Comparison of ENCODE assay signal across 9 cellular contexts in the genomic region with DNA sequence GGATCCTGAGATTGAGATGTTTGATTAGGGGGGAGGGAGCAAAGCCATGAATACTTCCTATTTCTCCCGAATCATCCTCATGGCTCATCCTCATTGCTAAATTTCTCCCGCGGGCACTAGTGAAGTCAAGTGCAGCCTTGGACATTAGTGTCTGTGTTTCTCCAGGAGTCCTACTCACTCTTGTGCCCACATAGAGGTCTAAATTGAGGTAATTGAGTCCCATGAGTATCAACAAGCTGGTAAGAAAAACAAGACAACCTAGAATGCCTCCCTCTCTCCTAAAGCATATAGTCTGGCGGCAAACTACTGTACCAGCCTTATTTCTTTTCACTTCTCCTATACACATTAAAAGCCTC. TPM values are rescaled to one million over a fixed set of nuclear protein-coding genes. Genes with fewer than 3 reads are reported as not detected.
DNase-seq lines count a peak whose midpoint lies in the region; TF ChIP-seq lines count a peak whose summit lies in the region.
"Had no signal": no experiment of that assay in that cellular context is flagged by ENCODE, and none has a peak within 500 bp of the region (broad histone marks: within the 10 kb centered on the region; RNA-seq: fewer than 3 reads in every experiment).

No MANE protein-coding gene starts in this region.

- DNase-seq in activated naive CD4-positive, alpha-beta T cell treated with anti-CD3 and anti-CD28 coated beads, Interleukin-2, amount 10 ng/mL, durations not matched to agents 7 days and 5 days: no peak
- no peak for DNase-seq in activated naive CD4-positive, alpha-beta T cell treated with anti-CD3 and anti-CD28 coated beads, Interleukin-2, amount 50 U/mL, for 16 hours
- DNase-seq in Karpas-422 (peak; percentile 52), colonic mucosa (no peak), neural crest cell (ENCODE audit: low read depth, low spot score) (no peak), NCI-H2196 (lab: John Stamatoyannopoulos, UW; ENCODE audit: unreplicated experiment) (no peak), hepatic stellate cell (ENCODE audit: low spot score) (no peak)
- no peak for DNase-seq in effector CD4-positive, alpha-beta T cell

- peak overlapping the region; percentile 94 for H3K4me3 ChIP-seq in Karpas-422 (ENCODE audit: low read length)
- peak overlapping the region; percentile 44 for H3K4me3 ChIP-seq in colonic mucosa

- H3K4me2 ChIP-seq in Karpas-422 (ENCODE audit: low read depth, low read length, poor library complexity, severe bottlenecking): peak overlapping the region; percentile 99

- H3K9ac ChIP-seq in Karpas-422 (ENCODE audit: low read length) (peak overlapping the region; percentile 89), colonic mucosa (ENCODE audit: low read depth in 2 of 2, low read length in 2 of 2) (peak overlapping the region; percentile 54 to 100)

- H3K27ac ChIP-seq in Karpas-422 (ENCODE audit: low read length) (peak overlapping the region; percentile 39; the same call in 1 of the 2 replicates), colonic mucosa (no peak overlapping the region)

- no peaks in the 10 kb centered on the region for H3K27me3 Mint-ChIP-seq in activated naive CD4-positive, alpha-beta T cell treated with anti-CD3 and anti-CD28 coated beads, Interleukin-2, amount 10 ng/mL, durations not matched to agents 7 days and 5 days
- no peaks in the 10 kb centered on the region for H3K27me3 Mint-ChIP-seq in neural crest cell (ENCODE audit: low read depth)

- H3K4me3 Mint-ChIP-seq in activated naive CD4-positive, alpha-beta T cell treated with anti-CD3 and anti-CD28 coated beads, Interleukin-2, amount 10 ng/mL, durations not matched to agents 7 days and 5 days: peak overlapping the region; percentile 92
- H3K4me3 Mint-ChIP-seq in neural crest cell: peak overlapping the region; percentile 98

- H3K27me3 ChIP-seq in Karpas-422 (ENCODE audit: low read length) (no peaks in the 10 kb centered on the region), colonic mucosa (no peaks in the 10 kb centered on the region)

- no peaks in the 10 kb centered on the region for H3K9me3 ChIP-seq in Karpas-422 (ENCODE audit: low read length)
- no peaks in the 10 kb centered on the region for H3K9me3 ChIP-seq in colonic mucosa

- H3K9me3 Mint-ChIP-seq in activated naive CD4-positive, alpha-beta T cell treated with anti-CD3 and anti-CD28 coated beads, Interleukin-2, amount 10 ng/mL, durations not matched to agents 7 days and 5 days: no peaks in the 10 kb centered on the region
- H3K9me3 Mint-ChIP-seq in neural crest cell: no peaks in the 10 kb centered on the region

- no peaks in the 10 kb centered on the region for H4K20me1 ChIP-seq in Karpas-422 (ENCODE audit: insufficient read depth, low read depth, low read length)

- H2AFZ ChIP-seq in Karpas-422 (ENCODE audit: low read length): peak overlapping the region; percentile 87

- H3K36me3 ChIP-seq in Karpas-422 (ENCODE audit: insufficient read depth, low read length): peaks cover 11% of the 10 kb centered on the region; the same call in 1 of the 2 replicates
- no peaks in the 10 kb centered on the region for H3K36me3 ChIP-seq in colonic mucosa

- H3K79me2 ChIP-seq in Karpas-422 (ENCODE audit: low read length): peaks cover 98% of the 10 kb centered on the region

- H3K4me1 Mint-ChIP-seq in activated naive CD4-positive, alpha-beta T cell treated with anti-CD3 and anti-CD28 coated beads, Interleukin-2, amount 10 ng/mL, durations not matched to agents 7 days and 5 days: peaks cover 53% of the 10 kb centered on the region
- H3K4me1 Mint-ChIP-seq in neural crest cell: peaks cover 33% of the 10 kb centered on the region

- TF ChIP-seq CTCF in colonic mucosa (IDR thresholded peaks at IDR 0.05) (no peak), neural crest cell (conservative IDR thresholded peaks at IDR 0.05) (no peak)

- H3K27ac Mint-ChIP-seq in activated naive CD4-positive, alpha-beta T cell treated with anti-CD3 and anti-CD28 coated beads, Interleukin-2, amount 10 ng/mL, durations not matched to agents 7 days and 5 days: peak overlapping the region; percentile 98
- peak overlapping the region; percentile 99 for H3K27ac Mint-ChIP-seq in neural crest cell (ENCODE audit: unreplicated experiment)

- CTCF ChIA-PET in activated naive CD4-positive, alpha-beta T cell treated with anti-CD3 and anti-CD28 coated beads, Interleukin-2, amount 10 ng/mL, durations not matched to agents 7 days and 5 days (lab: Charles Lee): no interaction called here

- H3K4me1 ChIP-seq in Karpas-422 (ENCODE audit: low read length) (peaks cover 47% of the 10 kb centered on the region), colonic mucosa (peaks cover 6% of the 10 kb centered on the region)

- H3K9me2 ChIP-seq in Karpas-422 (replicated peaks; ENCODE audit: insufficient read depth, low read length): no peaks in the 10 kb centered on the region

- H3K36me3 Mint-ChIP-seq in activated naive CD4-positive, alpha-beta T cell treated with anti-CD3 and anti-CD28 coated beads, Interleukin-2, amount 10 ng/mL, durations not matched to agents 7 days and 5 days: peaks cover 20% of the 10 kb centered on the region
- peaks cover 2% of the 10 kb centered on the region for H3K36me3 Mint-ChIP-seq in neural crest cell (ENCODE audit: low read depth)

- intact Hi-C loops in colonic mucosa (cut with DNase I): no loop called here

RNA-seq across cellular contexts. Expression of a gene that starts 0.4 kb away (rescaled TPM):
- total RNA-seq in Karpas-422 (2014; rRNA removed; shearing (Covaris generic); ENCODE audit: low replicate concordance): 9.3 and 21.6 TPM in 2 replicates
- total RNA-seq in colonic mucosa (1 to 10 TPM; 3.7 to 3.9 TPM), neural crest cell (12.1 and 13.1 TPM in 2 replicates)

RNA-seq across cellular contexts. Expression of a gene that starts 0.5 kb away (rescaled TPM):
- total RNA-seq in Karpas-422 (2014; rRNA removed; shearing (Covaris generic); ENCODE audit: low replicate concordance): 10.6 and 14.8 TPM in 2 replicates
- total RNA-seq in colonic mucosa: 10 to 100 TPM; 23.2 to 56.5 TPM
- 16.9 and 19.2 TPM in 2 replicates for total RNA-seq in neural crest cell

RNA-seq across cellular contexts. Expression of a gene that starts 36.1 kb away (rescaled TPM):
- total RNA-seq in Karpas-422 (2014; rRNA removed; shearing (Covaris generic); ENCODE audit: low replicate concordance): not detected in 2 replicates
- total RNA-seq in colonic mucosa (under 1 TPM in 1 of 2 donors, not detected in 1; 0.25 TPM), neural crest cell (not detected in 2 replicates)
- total RNA-seq: glomerular endothelial cell had no signal
